In genomic region chr7:140475747-140476333, GRCh38 we compare ENCODE assay signal across 8 cellular contexts. TPM values are rescaled to one million over a fixed set of nuclear protein-coding genes. Genes with fewer than 3 reads are reported as not detected.
DNase-seq lines count a peak whose midpoint lies in the region; ATAC-seq and TF ChIP-seq lines count a peak whose summit lies in the region.

No MANE protein-coding gene starts in this region.

- peaks cover 29% of the 10 kb centered on the region for H3K4me1 Mint-ChIP-seq in nephron progenitor cell

- no peak overlapping the region for H3K4me3 ChIP-seq in suprapubic skin

- no peaks in the 10 kb centered on the region for H3K27me3 ChIP-seq in suprapubic skin

- TF ChIP-seq POLR2A in suprapubic skin (IDR thresholded peaks at IDR 0.05), result no peak
- no peak for TF ChIP-seq POLR2A in GM18505 (IDR thresholded peaks at IDR 0.05; ENCODE audit: borderline replicate concordance, extremely low read depth, insufficient read depth, insufficient read length)

- peaks cover 8% of the 10 kb centered on the region for H3K36me3 ChIP-seq in suprapubic skin

- in situ Hi-C loops in ACHN (cut with HindIII; ENCODE audit: low pct_ligation_motif_present, low pct_unique_long_range_greater_than_20kb, low sequenced_read_pairs), result no loop called here

- WGBS in suprapubic skin, result 50% methylated on average over 2 of the region's 2 CpGs

- no peak for ATAC-seq in GM18505 (IDR thresholded peaks at IDR 0.05; ENCODE audit: unreplicated experiment)

- peak overlapping the region; percentile 52 for H3K27ac Mint-ChIP-seq in nephron progenitor cell

- DNase-seq in ACHN (peak; percentile 76), GDM1 (lab: John Stamatoyannopoulos, UW) (peak; percentile 18), NCI-H146 treated with DMSO at 0.1 percent for 48 hours (lab: John Stamatoyannopoulos, UW; ENCODE audit: unreplicated experiment) (peak; percentile 55), T-helper 9 cell (peak; percentile 45), nephron progenitor cell (peak; percentile 12), suprapubic skin (ENCODE audit: low spot score in 2 of 2) (no peak)
- peak; percentile 49 for DNase-seq in effector CD4-positive, alpha-beta T cell

- H3K4me3 Mint-ChIP-seq in nephron progenitor cell, result peak overlapping the region; percentile 98

- H3K4me1 ChIP-seq in suprapubic skin, result peaks cover 28% of the 10 kb centered on the region

- TF ChIP-seq CTCF in nephron progenitor cell (IDR thresholded peaks at IDR 0.05) (peak; percentile 55), suprapubic skin (IDR thresholded peaks at IDR 0.05) (peak in 1 of 2 donors; percentile 32)

- H3K27me3 Mint-ChIP-seq in nephron progenitor cell (ENCODE audit: low read depth, poor library complexity), result no peaks in the 10 kb centered on the region

- TF ChIP-seq EP300 in suprapubic skin (IDR thresholded peaks at IDR 0.05), result no peak

- H3K9me3 Mint-ChIP-seq in nephron progenitor cell, result no peaks in the 10 kb centered on the region

- peaks cover 14% of the 10 kb centered on the region for H3K36me3 Mint-ChIP-seq in nephron progenitor cell (ENCODE audit: low read depth)

- H3K9me3 ChIP-seq in suprapubic skin, result no peaks in the 10 kb centered on the region

- H3K27ac ChIP-seq in suprapubic skin, result no peak overlapping the region

RNA-seq across cellular contexts. Expression of gene MKRN1, which starts 3.5 kb away (rescaled TPM):
- 10 to 100 TPM; 58.1 to 95.8 (median 79.5) TPM for total RNA-seq in suprapubic skin

Comparison
In these comparisons a context has a peak if more than half of its experiments do, and no peak if none do; other contexts are left out.
1. DNase-seq: peak in ACHN (single experiment), GDM1 (single experiment), NCI-H146 treated with DMSO at 0.1 percent for 48 hours (single experiment), T-helper 9 cell (single experiment), effector CD4-positive, alpha-beta T cell (single experiment) and nephron progenitor cell (single experiment); none in suprapubic skin (0 of 2).